ENCODE assay signal across 8 cellular contexts in the genomic region with DNA sequence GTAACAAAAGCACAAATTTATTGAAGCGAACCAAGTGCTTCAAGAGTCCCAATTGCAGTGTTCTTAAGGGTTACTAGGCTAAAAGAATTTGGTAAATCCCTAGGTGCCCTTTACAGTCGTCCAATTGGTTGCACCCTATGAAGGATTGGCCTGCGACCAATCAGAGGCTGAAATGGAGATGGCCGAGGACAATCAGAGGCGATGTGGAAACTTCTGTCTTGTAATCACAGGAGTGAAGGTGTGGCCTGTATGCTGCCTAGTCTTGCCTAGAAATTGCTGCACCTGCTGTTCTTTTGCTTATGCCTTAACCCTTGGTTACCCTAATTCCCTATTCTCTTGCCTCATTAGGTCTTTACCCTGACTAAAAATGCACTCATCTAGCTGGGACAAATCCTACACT. TPM values are rescaled to one million over a fixed set of nuclear protein-coding genes. Genes with fewer than 3 reads are reported as not detected.
A peak's percentile ranks its signal among the peaks of the same experiment; 100 is the strongest.
DNase-seq lines count a peak whose midpoint lies in the region; ATAC-seq and TF ChIP-seq lines count a peak whose summit lies in the region.

No MANE protein-coding gene starts in this region.

- H3K36me3 ChIP-seq in iPS-15b (ENCODE audit: control insufficient read depth, insufficient read depth, low read length) (no peaks in the 10 kb centered on the region), transverse colon (no peaks in the 10 kb centered on the region)

- DNase-seq in activated naive CD4-positive, alpha-beta T cell treated with Interleukin-2 at 50 U/mL for 16 hours: no peak
- DNase-seq in T-cell (no peak), transverse colon (peak; percentile 26), ACHN (no peak), ecto neural progenitor cell (ENCODE audit: low spot score) (no peak), GM13976 (ENCODE audit: low spot score) (no peak)

- H3K4me1 Mint-ChIP-seq in activated naive CD4-positive, alpha-beta T cell treated with anti-CD3 and anti-CD28 coated beads, Interleukin-2, amount 50 U/mL, for 24 hours: peaks cover 35% of the 10 kb centered on the region
- peaks cover 35 to 42% (median 41%) of the 10 kb centered on the region in 3 donors for H3K4me1 Mint-ChIP-seq in T-cell

- H3K4me3 ChIP-seq in iPS-15b (ENCODE audit: low read depth, low read length) (peak overlapping the region; percentile 95), transverse colon (peak overlapping the region in 2 of 4 donors; percentile 59 to 80)

- H3K9me3 ChIP-seq in iPS-15b (ENCODE audit: control insufficient read depth, insufficient read depth, low read length) (no peaks in the 10 kb centered on the region), transverse colon (no peaks in the 10 kb centered on the region)

- peak overlapping the region; percentile 94 for H3K4me3 Mint-ChIP-seq in activated naive CD4-positive, alpha-beta T cell treated with anti-CD3 and anti-CD28 coated beads, Interleukin-2, amount 50 U/mL, for 24 hours
- peak overlapping the region; percentile 97 to 100 (median 97) for H3K4me3 Mint-ChIP-seq in T-cell

- H3K27me3 Mint-ChIP-seq in activated naive CD4-positive, alpha-beta T cell treated with anti-CD3 and anti-CD28 coated beads, Interleukin-2, amount 50 U/mL, for 24 hours: no peaks in the 10 kb centered on the region
- no peaks in the 10 kb centered on the region for H3K27me3 Mint-ChIP-seq in T-cell

- no peak for TF ChIP-seq POLR2A in transverse colon (IDR thresholded peaks at IDR 0.05)

- no peaks in the 10 kb centered on the region for H3K36me3 Mint-ChIP-seq in activated naive CD4-positive, alpha-beta T cell treated with anti-CD3 and anti-CD28 coated beads, Interleukin-2, amount 50 U/mL, for 24 hours
- no peaks in the 10 kb centered on the region for H3K36me3 Mint-ChIP-seq in T-cell

- H3K4me1 ChIP-seq in iPS-15b (ENCODE audit: control insufficient read depth, insufficient read depth, low read length): peaks cover 12% of the 10 kb centered on the region
- H3K4me1 ChIP-seq in transverse colon: peaks cover 8 to 40% (median 11%) of the 10 kb centered on the region in 4 donors

- CTCF ChIA-PET in T-cell (lab: Charles Lee): no interaction called here

- POLR2A ChIA-PET in T-cell (lab: Charles Lee): no interaction called here

- in situ Hi-C loops in transverse colon (cut with MboI; ENCODE audit: low pct_ligation_motif_present in 1 of 4, low pct_unique_long_range_greater_than_20kb in 1 of 4, low sequenced_read_pairs in 3 of 4): loop anchor here in 1 of 4 donors (25.0 kb wide), 1 partner anchor 330 kb away; a partner anchor contains a TSS
- in situ Hi-C loops in ACHN (cut with HindIII; ENCODE audit: low pct_ligation_motif_present, low pct_unique_long_range_greater_than_20kb, low sequenced_read_pairs): no loop called here
- in situ Hi-C loops in GM13976 (cut with MboI; ENCODE audit: low sequenced_read_pairs, unreplicated experiment): no loop called here

- no peak overlapping the region for H3K9ac ChIP-seq in iPS-15b (ENCODE audit: low read depth, low read length)

- H3K27me3 ChIP-seq in iPS-15b (ENCODE audit: control insufficient read depth, insufficient read depth, low read length) (no peaks in the 10 kb centered on the region), transverse colon (no peaks in the 10 kb centered on the region)

- peak overlapping the region; percentile 87 to 92 (median 88) for H3K27ac ChIP-seq in transverse colon

- H3K9me3 Mint-ChIP-seq in activated naive CD4-positive, alpha-beta T cell treated with anti-CD3 and anti-CD28 coated beads, Interleukin-2, amount 50 U/mL, for 24 hours: no peaks in the 10 kb centered on the region
- no peaks in the 10 kb centered on the region for H3K9me3 Mint-ChIP-seq in T-cell

- WGBS in transverse colon (ENCODE audit: low coverage in 1 of 2), 2 donors: 59 to 100% methylated on average over 1 to 5 of the region's 5 CpGs

- H3K27ac Mint-ChIP-seq in activated naive CD4-positive, alpha-beta T cell treated with anti-CD3 and anti-CD28 coated beads, Interleukin-2, amount 50 U/mL, for 24 hours: peak overlapping the region; percentile 92
- peak overlapping the region; percentile 90 to 97 for H3K27ac Mint-ChIP-seq in T-cell

- ATAC-seq in T-cell (replicated peaks in 1 of 4): no peak

- TF ChIP-seq CTCF in transverse colon (IDR thresholded peaks at IDR 0.05) (no peak), GM13976 (IDR thresholded peaks at IDR 0.05; ENCODE audit: borderline replicate concordance, control extremely low read depth, extremely low read depth, insufficient read depth, missing control alignments) (no peak)

- TF ChIP-seq EP300 in transverse colon (IDR thresholded peaks at IDR 0.05; ENCODE audit: low read depth): no peak

- intact Hi-C loops in transverse colon (cut with DNase I; ENCODE audit: low total_unique reads): loop anchor here (10.0 kb wide), 1 partner anchor 88 kb away; a partner anchor contains a TSS

RNA-seq across cellular contexts. Expression of a gene that starts 1.1 kb away (rescaled TPM):
- total RNA-seq in T-cell: 10 to 100 TPM; 25.9 to 50.7 (median 42.1) TPM
- total RNA-seq in transverse colon: 10 to 100 TPM in 3 of 4 donors, 1 to 10 TPM in 1; 6.0 to 18.1 (median 15.9) TPM
